In genomic region chr17:4998027-4998665, GRCh38 we compare ENCODE assay signal across 7 cellular contexts. TPM values are rescaled to one million over a fixed set of nuclear protein-coding genes. Genes with fewer than 3 reads are reported as not detected.
DNase-seq lines count a peak whose midpoint lies in the region; ATAC-seq, FAIRE-seq and TF ChIP-seq lines count a peak whose summit lies in the region.

No MANE protein-coding gene starts in this region.

- H3K9me3 ChIP-seq in ovary = no peaks in the 10 kb centered on the region

- H3K4me1 Mint-ChIP-seq in activated CD8-positive, alpha-beta T cell treated with anti-CD3 and anti-CD28 coated beads, Interleukin-2, amount 10 ng/mL, durations not matched to agents 7 days and 5 days (ENCODE audit: low read depth) = peaks cover 18% of the 10 kb centered on the region
- H3K4me1 Mint-ChIP-seq in glutamatergic neuron (ENCODE audit: low read depth, unreplicated experiment) = peaks cover 4% of the 10 kb centered on the region

- peak overlapping the region; percentile 75 for H3K4me3 ChIP-seq in ovary

- TF ChIP-seq EP300 in ovary (IDR thresholded peaks at IDR 0.05) = no peak

- TF ChIP-seq POLR2A in ovary (IDR thresholded peaks at IDR 0.05) = peak; percentile 22

- H3K9me3 Mint-ChIP-seq in activated CD8-positive, alpha-beta T cell treated with anti-CD3 and anti-CD28 coated beads, Interleukin-2, amount 10 ng/mL, durations not matched to agents 7 days and 5 days (ENCODE audit: insufficient read depth) = no peaks in the 10 kb centered on the region
- peaks cover 7% of the 10 kb centered on the region for H3K9me3 Mint-ChIP-seq in glutamatergic neuron (ENCODE audit: unreplicated experiment)

- WGBS in ovary, 3 donors = 0 to 1% (median 0%) methylated on average over 27 to 55 of the region's 55 CpGs

- peak; percentile 6 for ATAC-seq in HG03095 (IDR thresholded peaks at IDR 0.05; ENCODE audit: unreplicated experiment)
- ATAC-seq in activated CD8-positive, alpha-beta T cell treated with anti-CD3 and anti-CD28 coated beads, Interleukin-2, amount 10 ng/mL, durations not matched to agents 7 days and 5 days = peak; percentile 11

- POLR2A ChIA-PET in activated CD8-positive, alpha-beta T cell treated with anti-CD3 and anti-CD28 coated beads, Interleukin-2, amount 10 ng/mL, durations not matched to agents 7 days and 5 days (lab: Charles Lee) = interaction anchor here (1.0 to 2.6 kb wide), 5 partner anchors 9 to 58 kb away, joined by 3 to 10 read pairs (median 9); partner anchors contain the start of genes PFN1, RNF167 and SLC25A11

- peak overlapping the region; percentile 74 to 90 for H3K27ac ChIP-seq in ovary

- peak overlapping the region; percentile 52 for H3K27ac Mint-ChIP-seq in activated CD8-positive, alpha-beta T cell treated with anti-CD3 and anti-CD28 coated beads, Interleukin-2, amount 10 ng/mL, durations not matched to agents 7 days and 5 days
- H3K27ac Mint-ChIP-seq in glutamatergic neuron (ENCODE audit: unreplicated experiment) = no peak overlapping the region

- H3K4me1 ChIP-seq in ovary (ENCODE audit: insufficient read depth) = peaks cover 12% of the 10 kb centered on the region

- peaks cover 18% of the 10 kb centered on the region for H3K36me3 Mint-ChIP-seq in activated CD8-positive, alpha-beta T cell treated with anti-CD3 and anti-CD28 coated beads, Interleukin-2, amount 10 ng/mL, durations not matched to agents 7 days and 5 days (ENCODE audit: low read depth)
- H3K36me3 Mint-ChIP-seq in glutamatergic neuron (ENCODE audit: unreplicated experiment) = no peaks in the 10 kb centered on the region

- H3K4me3 Mint-ChIP-seq in activated CD8-positive, alpha-beta T cell treated with anti-CD3 and anti-CD28 coated beads, Interleukin-2, amount 10 ng/mL, durations not matched to agents 7 days and 5 days = peak overlapping the region; percentile 81
- H3K4me3 Mint-ChIP-seq in glutamatergic neuron (ENCODE audit: unreplicated experiment) = peak overlapping the region; percentile 83

- no peak for FAIRE-seq in GM19239 (lab: Jason Lieb, UNC)

- no peaks in the 10 kb centered on the region for H3K36me3 ChIP-seq in ovary

- TF ChIP-seq CTCF in glutamatergic neuron (IDR thresholded peaks at IDR 0.05; ENCODE audit: partially characterized antibody, unreplicated experiment) = no peak
- no peak for TF ChIP-seq CTCF in ovary (IDR thresholded peaks at IDR 0.05)

- DNase-seq in GM19239 (ENCODE audit: insufficient read length, low spot score) (peak; percentile 44), glutamatergic neuron (peak; percentile 55), ovary (peak; percentile 55 to 78 (median 65)), hippocampal formation (lab: John Stamatoyannopoulos, UW) (no peak), NCI-H226 (no peak)
- DNase-seq in activated CD8-positive, alpha-beta T cell treated with anti-CD3 and anti-CD28 coated beads, Interleukin-2, amount 10 ng/mL, durations not matched to agents 7 days and 5 days = no peak

- intact Hi-C loops in ovary (cut with DNase I) = no loop called here

- H3K27me3 ChIP-seq in ovary = no peaks in the 10 kb centered on the region

- CTCF ChIA-PET in activated CD8-positive, alpha-beta T cell treated with anti-CD3 and anti-CD28 coated beads, Interleukin-2, amount 10 ng/mL, durations not matched to agents 7 days and 5 days (lab: Charles Lee) = interaction anchor here (1.1 to 1.8 kb wide), 4 partner anchors 10 to 89 kb away, joined by 3 to 13 read pairs (median 5); partner anchors contain the start of gene CAMTA2

- peaks cover 6% of the 10 kb centered on the region for H3K27me3 Mint-ChIP-seq in activated CD8-positive, alpha-beta T cell treated with anti-CD3 and anti-CD28 coated beads, Interleukin-2, amount 10 ng/mL, durations not matched to agents 7 days and 5 days (ENCODE audit: low read depth)
- peaks cover 14% of the 10 kb centered on the region for H3K27me3 Mint-ChIP-seq in glutamatergic neuron (ENCODE audit: unreplicated experiment)

RNA-seq across cellular contexts. Expression of gene KIF1C, which starts 0.4 kb away (rescaled TPM):
- total RNA-seq in activated CD8-positive, alpha-beta T cell treated with anti-CD3 and anti-CD28 coated beads, Interleukin-2, amount 10 ng/mL, durations not matched to agents 7 days and 5 days = 10 to 100 TPM; 43.6 to 45.3 TPM
- total RNA-seq in glutamatergic neuron (ENCODE audit: unreplicated experiment) = 5.6 TPM
- total RNA-seq in ovary = 100 to 1,000 TPM in 4 of 7 donors, 10 to 100 TPM in 3; 17.5 to 129 (median 105) TPM
- polyA plus RNA-seq in ovary = 10 to 100 TPM; 31.5 to 60.1 TPM

RNA-seq across cellular contexts. Expression of gene INCA1, which starts 0.8 kb away (rescaled TPM):
- under 1 TPM; 0.26 to 0.29 TPM for total RNA-seq in activated CD8-positive, alpha-beta T cell treated with anti-CD3 and anti-CD28 coated beads, Interleukin-2, amount 10 ng/mL, durations not matched to agents 7 days and 5 days
- total RNA-seq in glutamatergic neuron (ENCODE audit: unreplicated experiment) (0.44 TPM), ovary (1 to 10 TPM in 6 of 7 donors, under 1 TPM in 1; 0.95 to 5.0 (median 1.9) TPM)
- polyA plus RNA-seq in ovary = 1 to 10 TPM; 1.5 to 2.8 TPM

RNA-seq across cellular contexts. Expression of gene CAMTA2, which starts 10.7 kb away (rescaled TPM):
- total RNA-seq in activated CD8-positive, alpha-beta T cell treated with anti-CD3 and anti-CD28 coated beads, Interleukin-2, amount 10 ng/mL, durations not matched to agents 7 days and 5 days = 10 to 100 TPM; 51.3 to 55.5 TPM
- total RNA-seq in glutamatergic neuron (ENCODE audit: unreplicated experiment) (61.4 TPM), ovary (10 to 100 TPM; 10.2 to 71.2 (median 35.7) TPM)
- polyA plus RNA-seq in ovary = 10 to 100 TPM; 21.6 to 33.0 TPM

RNA-seq across cellular contexts. Expression of gene SPAG7, which starts 30.5 kb away (rescaled TPM):
- total RNA-seq in activated CD8-positive, alpha-beta T cell treated with anti-CD3 and anti-CD28 coated beads, Interleukin-2, amount 10 ng/mL, durations not matched to agents 7 days and 5 days = 10 to 100 TPM; 52.3 to 53.6 TPM
- total RNA-seq in glutamatergic neuron (ENCODE audit: unreplicated experiment) (69.6 TPM), ovary (10 to 100 TPM; 30.4 to 55.2 (median 38.6) TPM)
- polyA plus RNA-seq in ovary = 10 to 100 TPM; 31.7 to 60.6 TPM

RNA-seq across cellular contexts. Expression of gene SLC52A1, which starts 37.1 kb away (rescaled TPM):
- total RNA-seq in activated CD8-positive, alpha-beta T cell treated with anti-CD3 and anti-CD28 coated beads, Interleukin-2, amount 10 ng/mL, durations not matched to agents 7 days and 5 days = under 1 TPM; 0.40 to 0.94 TPM
- total RNA-seq in glutamatergic neuron (ENCODE audit: unreplicated experiment) = not detected
- 1 to 10 TPM in 1 of 7 donors, under 1 TPM in 3, not detected in 3; 0.08 to 1.0 (median 0.19) TPM for total RNA-seq in ovary
- not detected for polyA plus RNA-seq in ovary

Comparison
In these comparisons a context has a peak if more than half of its experiments do, and no peak if none do; other contexts are left out.
1. DNase-seq: peak in GM19239 (single experiment), glutamatergic neuron (single experiment) and ovary (5 of 5); none in activated CD8-positive, alpha-beta T cell treated with anti-CD3 and anti-CD28 coated beads, Interleukin-2, amount 10 ng/mL, durations not matched to agents 7 days and 5 days (single experiment), hippocampal formation (0 of 2) and NCI-H226 (single experiment).